ENCODE assay signal across 12 cellular contexts in genomic region chr16:69691980-69692911, GRCh38. TPM values are rescaled to one million over a fixed set of nuclear protein-coding genes. Genes with fewer than 3 reads are reported as not detected.
A peak's percentile ranks its signal among the peaks of the same experiment; 100 is the strongest.
DNase-seq lines count a peak whose midpoint lies in the region; ATAC-seq lines count a peak whose summit lies in the region.
"Had no signal": no experiment of that assay in that cellular context is flagged by ENCODE, and none has a peak within 500 bp of the region (broad histone marks: within the 10 kb centered on the region; RNA-seq: fewer than 3 reads in every experiment).

No MANE protein-coding gene starts in this region.

- peaks cover 63% of the 10 kb centered on the region for H3K36me3 Mint-ChIP-seq in activated T-helper 2 cell treated with anti-CD3 and anti-CD28 coated beads, Interferon-gamma antibody, Interleukin-2, Interleukin-4, amounts not matched to agents 10 μg/mL and 5 μg/mL and 100 μg/mL, durations not matched to agents 14 hours and 24 hours and 36 hours (ENCODE audit: low read depth)

- ATAC-seq in GM21447 (IDR thresholded peaks at IDR 0.05; ENCODE audit: unreplicated experiment) (no peak), GM18517 (IDR thresholded peaks at IDR 0.05; ENCODE audit: unreplicated experiment) (no peak), GM19023 (IDR thresholded peaks at IDR 0.05; ENCODE audit: unreplicated experiment) (no peak)

- DNase-seq in A172 (ENCODE audit: low spot score) (peak; percentile 5), ELR (ENCODE audit: low read depth) (peak; percentile 22), kidney glomerular epithelial cell (lab: John Stamatoyannopoulos, UW) (peak; percentile 10), SW480 (ENCODE audit: low spot score) (no peak)
- no peak for DNase-seq in activated T-helper 2 cell treated with anti-CD3 and anti-CD28 coated beads, Interferon-gamma antibody, Interleukin-2, Interleukin-4, amounts not matched to agents 10 μg/mL and 5 μg/mL and 100 μg/mL, durations not matched to agents 14 hours and 24 hours and 36 hours (ENCODE audit: low spot score)
- DNase-seq: activated naive CD4-positive, alpha-beta T cell treated with anti-CD3 and anti-CD28 coated beads, Interleukin-2, amount 50 U/mL, for 16 hours; GOT3; kidney; T1000 had no signal

- intact Hi-C loops in activated T-helper 2 cell treated with anti-CD3 and anti-CD28 coated beads, Interferon-gamma antibody, Interleukin-2, Interleukin-4, amounts not matched to agents 10 μg/mL and 5 μg/mL and 100 μg/mL, durations not matched to agents 14 hours and 24 hours and 36 hours (cut with micrococcal nuclease): no loop called here

- H3K4me1 Mint-ChIP-seq in activated T-helper 2 cell treated with anti-CD3 and anti-CD28 coated beads, Interferon-gamma antibody, Interleukin-2, Interleukin-4, amounts not matched to agents 10 μg/mL and 5 μg/mL and 100 μg/mL, durations not matched to agents 14 hours and 24 hours and 36 hours (ENCODE audit: low read depth): peaks cover 10% of the 10 kb centered on the region

- no peaks in the 10 kb centered on the region for H3K9me3 Mint-ChIP-seq in activated T-helper 2 cell treated with anti-CD3 and anti-CD28 coated beads, Interferon-gamma antibody, Interleukin-2, Interleukin-4, amounts not matched to agents 10 μg/mL and 5 μg/mL and 100 μg/mL, durations not matched to agents 14 hours and 24 hours and 36 hours

- H3K27ac Mint-ChIP-seq in activated T-helper 2 cell treated with anti-CD3 and anti-CD28 coated beads, Interferon-gamma antibody, Interleukin-2, Interleukin-4, amounts not matched to agents 10 μg/mL and 5 μg/mL and 100 μg/mL, durations not matched to agents 14 hours and 24 hours and 36 hours: peak overlapping the region; percentile 80

- H3K4me3 Mint-ChIP-seq in activated T-helper 2 cell treated with anti-CD3 and anti-CD28 coated beads, Interferon-gamma antibody, Interleukin-2, Interleukin-4, amounts not matched to agents 10 μg/mL and 5 μg/mL and 100 μg/mL, durations not matched to agents 14 hours and 24 hours and 36 hours (ENCODE audit: low read depth): no peak overlapping the region

- no peaks in the 10 kb centered on the region for H3K27me3 Mint-ChIP-seq in activated T-helper 2 cell treated with anti-CD3 and anti-CD28 coated beads, Interferon-gamma antibody, Interleukin-2, Interleukin-4, amounts not matched to agents 10 μg/mL and 5 μg/mL and 100 μg/mL, durations not matched to agents 14 hours and 24 hours and 36 hours (ENCODE audit: low read depth)

RNA-seq across cellular contexts. Expression of gene NQO1, which starts 34.1 kb away (rescaled TPM):
- total RNA-seq in A172 (2014; rRNA removed; shearing (Covaris generic)): 350 and 386 TPM in 2 replicates
- 9.0 and 9.2 TPM in 2 replicates for total RNA-seq in activated T-helper 2 cell treated with anti-CD3 and anti-CD28 coated beads, Interferon-gamma antibody, Interleukin-2, Interleukin-4, amounts not matched to agents 10 μg/mL and 5 μg/mL and 100 μg/mL, durations not matched to agents 14 hours and 24 hours and 36 hours

Comparison
In these comparisons a context has a peak if more than half of its experiments do, and no peak if none do; other contexts are left out.
1. DNase-seq: peak in A172 (single experiment), ELR (single experiment) and kidney glomerular epithelial cell (single experiment); none in activated T-helper 2 cell treated with anti-CD3 and anti-CD28 coated beads, Interferon-gamma antibody, Interleukin-2, Interleukin-4, amounts not matched to agents 10 μg/mL and 5 μg/mL and 100 μg/mL, durations not matched to agents 14 hours and 24 hours and 36 hours (single experiment) and SW480 (single experiment).
2. RNA of gene NQO1, which starts 34.1 kb away (total RNA-seq): 350 to 386 TPM in A172; 9.0 to 9.2 TPM in activated T-helper 2 cell treated with anti-CD3 and anti-CD28 coated beads, Interferon-gamma antibody, Interleukin-2, Interleukin-4, amounts not matched to agents 10 μg/mL and 5 μg/mL and 100 μg/mL, durations not matched to agents 14 hours and 24 hours and 36 hours; every median in the first group is over 10 times any median in the second.